Comparison of ENCODE assay signal across 8 cellular contexts in genomic region chr4:26857278-26858034, GRCh38. TPM values are rescaled to one million over a fixed set of nuclear protein-coding genes. Genes with fewer than 3 reads are reported as not detected.
DNase-seq lines count a peak whose midpoint lies in the region; ATAC-seq and TF ChIP-seq lines count a peak whose summit lies in the region.

No MANE protein-coding gene starts in this region.

- H3K27me3 Mint-ChIP-seq in endodermal cell (ENCODE audit: insufficient read depth) (no peaks in the 10 kb centered on the region), mesothelial cell of epicardium (ENCODE audit: low read depth) (peaks cover 4% of the 10 kb centered on the region)

- DNase-seq in Caki2 (ENCODE audit: low read depth) = peak; percentile 81
- peak; percentile 71 for DNase-seq in HT1080 (ENCODE audit: low read depth)
- peak; percentile 82 for DNase-seq in NOMO-1 treated with DMSO at 0.1 percent for 48 hours (lab: John Stamatoyannopoulos, UW; ENCODE audit: unreplicated experiment)
- peak; percentile 72 for DNase-seq in activated CD8-positive, alpha-beta memory T cell treated with anti-CD3 and anti-CD28 coated beads, Interleukin-2, amount 50 U/mL, for 24 hours (ENCODE audit: extremely low read depth)
- peak; percentile 93 for DNase-seq in endodermal cell
- DNase-seq in mesothelial cell of epicardium (ENCODE audit: low spot score in 2 of 2, unreplicated experiment in 2 of 2) = peak; percentile 83 to 93
- peak; percentile 85 for DNase-seq in stimulated activated CD8-positive, alpha-beta memory T cell treated with anti-CD3 and anti-CD28 coated beads, Interleukin-15, amount 100 ng/mL, for 24 hours (ENCODE audit: low read depth)

- H3K4me3 Mint-ChIP-seq in endodermal cell (peak overlapping the region; percentile 87), mesothelial cell of epicardium (peak overlapping the region; percentile 82)

- H3K27me3 ChIP-seq in endodermal cell (ENCODE audit: control insufficient read depth, insufficient read depth, low read length, poor library complexity, severe bottlenecking) = no peaks in the 10 kb centered on the region

- ATAC-seq in GM21367 (IDR thresholded peaks at IDR 0.05; ENCODE audit: unreplicated experiment) = peak; percentile 55

- H3K36me3 ChIP-seq in endodermal cell (ENCODE audit: control insufficient read depth, insufficient read depth, low read length) = no peaks in the 10 kb centered on the region

- in situ Hi-C loops in Caki2 (cut with HindIII; ENCODE audit: low pct_unique_long_range_greater_than_20kb, low sequenced_read_pairs) = no loop called here

- H3K4me1 Mint-ChIP-seq in endodermal cell (peaks cover 29% of the 10 kb centered on the region), mesothelial cell of epicardium (peaks cover 36% of the 10 kb centered on the region)

- H3K27ac ChIP-seq in endodermal cell (ENCODE audit: low read depth, low read length) = no peak overlapping the region

- H3K36me3 Mint-ChIP-seq in endodermal cell (ENCODE audit: low read depth) (no peaks in the 10 kb centered on the region), mesothelial cell of epicardium (no peaks in the 10 kb centered on the region)

- peak overlapping the region; percentile 47 for H3K9ac ChIP-seq in endodermal cell (ENCODE audit: extremely low read depth, low read length, poor library complexity, severe bottlenecking)

- no peaks in the 10 kb centered on the region for H3K9me3 ChIP-seq in endodermal cell (ENCODE audit: control insufficient read depth, low read length)

- peaks cover 4% of the 10 kb centered on the region for H3K4me1 ChIP-seq in endodermal cell (ENCODE audit: control insufficient read depth, insufficient read depth, low read length)

- peak overlapping the region; percentile 96 for H3K4me3 ChIP-seq in endodermal cell (ENCODE audit: low read length)

- H3K9me3 Mint-ChIP-seq in endodermal cell (no peaks in the 10 kb centered on the region), mesothelial cell of epicardium (no peaks in the 10 kb centered on the region)

- H3K27ac Mint-ChIP-seq in endodermal cell (peak overlapping the region; percentile 89), mesothelial cell of epicardium (peak overlapping the region; percentile 97)

- WGBS in endodermal cell (ENCODE audit: insufficient coverage in 1 of 2, insufficient read length in 1 of 2), 2 experiments = 1% methylated on average over 27 to 65 of the region's 65 CpGs

- TF ChIP-seq CTCF in endodermal cell (conservative IDR thresholded peaks at IDR 0.05) = peak; percentile 18
- TF ChIP-seq CTCF in mesothelial cell of epicardium (IDR thresholded peaks at IDR 0.05; ENCODE audit: unreplicated experiment) = no peak

RNA-seq across cellular contexts. Expression of gene STIM2, which starts 3.2 kb away (rescaled TPM):
- 17.7 and 26.7 TPM in 2 replicates for total RNA-seq in Caki2 (2014; rRNA removed; shearing (Covaris generic); ENCODE audit: low replicate concordance)
- total RNA-seq in HT1080 (2014; rRNA removed; shearing (Covaris generic)) = 13.1 and 16.1 TPM in 2 replicates
- 7.2 and 9.7 TPM in 2 replicates for polyA plus RNA-seq in HT1080 (2015; cell fraction: cytosol; rRNA removed)
- 23.8 and 28.3 TPM in 2 replicates for polyA plus RNA-seq in HT1080 (2015; cell fraction: nucleus; rRNA removed)
- total RNA-seq in endodermal cell (10 to 100 TPM; 23.2 to 24.5 TPM), mesothelial cell of epicardium (51.0 to 52.9 TPM (median 52.5 TPM) in 3 replicates)
- polyA plus RNA-seq in endodermal cell (2013, experiment 1 of 2) = 20.2 TPM
- 19.0 TPM for polyA plus RNA-seq in endodermal cell (2013, experiment 2 of 2)
